Comparison of ENCODE assay signal across 24 cellular contexts in the genomic region with DNA sequence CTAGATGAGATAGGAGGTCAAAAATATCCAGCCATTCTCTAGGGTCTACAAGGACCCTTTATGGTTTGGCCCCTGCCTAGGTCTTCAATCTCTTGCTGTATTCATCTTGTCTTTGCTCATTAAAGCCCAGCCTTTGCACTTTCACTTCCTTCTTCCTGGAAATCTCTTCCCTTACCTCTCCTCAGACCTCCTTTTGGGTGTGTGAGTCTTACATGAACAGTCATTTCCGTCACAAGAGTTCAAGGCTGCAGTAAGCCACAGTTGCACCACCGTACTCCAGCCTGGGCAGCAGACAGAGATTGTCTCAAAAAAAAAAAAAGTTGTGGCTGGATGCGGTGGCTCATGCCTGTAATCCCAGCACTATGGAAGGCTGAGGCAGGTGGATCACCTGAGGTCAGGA. TPM values are rescaled to one million over a fixed set of nuclear protein-coding genes. Genes with fewer than 3 reads are reported as not detected.
DNase-seq lines count a peak whose midpoint lies in the region; TF ChIP-seq lines count a peak whose summit lies in the region.
"Had no signal": no experiment of that assay in that cellular context is flagged by ENCODE, and none has a peak within 500 bp of the region (broad histone marks: within the 10 kb centered on the region; RNA-seq: fewer than 3 reads in every experiment).

No MANE protein-coding gene starts in this region.

- H3K4me1 Mint-ChIP-seq in glutamatergic neuron (ENCODE audit: low read depth, unreplicated experiment): peaks cover under 1% of the 10 kb centered on the region
- H3K4me1 Mint-ChIP-seq in immature natural killer cell: peaks cover under 1 to 3% of the 10 kb centered on the region in 2 donors

- peaks cover 0 to 20% (median 4%) of the 10 kb centered on the region in 4 donors for H3K27me3 ChIP-seq in esophagus muscularis mucosa
- H3K27me3 ChIP-seq: uterus had no signal

- TF ChIP-seq CTCF in glutamatergic neuron (IDR thresholded peaks at IDR 0.05; ENCODE audit: partially characterized antibody, unreplicated experiment): no peak
- TF ChIP-seq CTCF in esophagus muscularis mucosa (IDR thresholded peaks at IDR 0.05): no peak

- intact Hi-C loops in esophagus muscularis mucosa (cut with DNase I): no loop called here

- H3K27ac ChIP-seq in esophagus muscularis mucosa (replicated peaks in 1 of 4): no peak overlapping the region
- H3K27ac ChIP-seq: gastrocnemius medialis, KMS-11, psoas muscle, uterus had no signal

- H3K9me3 Mint-ChIP-seq in glutamatergic neuron (ENCODE audit: unreplicated experiment): peaks cover 6% of the 10 kb centered on the region
- no peaks in the 10 kb centered on the region for H3K9me3 Mint-ChIP-seq in immature natural killer cell
- H3K9me3 Mint-ChIP-seq: CD4-positive, alpha-beta memory T cell had no signal

- H3K4me3 ChIP-seq in esophagus muscularis mucosa: no peak overlapping the region
- H3K4me3 ChIP-seq: gastrocnemius medialis, psoas muscle, uterus had no signal

- H3K36me3 Mint-ChIP-seq in glutamatergic neuron (ENCODE audit: unreplicated experiment) (no peaks in the 10 kb centered on the region), immature natural killer cell (no peaks in the 10 kb centered on the region)
- H3K36me3 Mint-ChIP-seq: CD4-positive, alpha-beta memory T cell had no signal

- H3K9me3 ChIP-seq in esophagus muscularis mucosa: no peaks in the 10 kb centered on the region
- H3K9me3 ChIP-seq: gastrocnemius medialis, psoas muscle, SK-N-SH, uterus had no signal

- H3K4me1 ChIP-seq in esophagus muscularis mucosa: peaks cover 0 to 2% (median 0%) of the 10 kb centered on the region in 4 donors
- H3K4me1 ChIP-seq: gastrocnemius medialis, psoas muscle, uterus had no signal

- no peaks in the 10 kb centered on the region for H3K36me3 ChIP-seq in esophagus muscularis mucosa
- H3K36me3 ChIP-seq: gastrocnemius medialis, uterus had no signal

- DNase-seq in AG08396 (ENCODE audit: low spot score): peak; percentile 1
- DNase-seq in H4 (ENCODE audit: low spot score): peak; percentile 18
- peak; percentile 39 for DNase-seq in RPMI7951 (ENCODE audit: low read depth)
- DNase-seq in glutamatergic neuron: no peak
- DNase-seq in NCI-H2196 treated with DMSO at 0.1 percent for 48 hours (lab: John Stamatoyannopoulos, UW; ENCODE audit: unreplicated experiment): no peak
- no peak for DNase-seq in esophagus muscularis mucosa (ENCODE audit: extremely low spot score)
- no peak for DNase-seq in RKO (ENCODE audit: low spot score)
- no peak for DNase-seq in immature natural killer cell
- DNase-seq: ACHN; activated CD4-positive, CD25-positive, alpha-beta regulatory T cell treated with anti-CD3 and anti-CD28 coated beads, Interleukin-2, amount 50 U/mL, for 72 hours; activated gamma-delta T cell; caudate nucleus; CD4-positive, alpha-beta memory T cell; erythroblast; gastrocnemius medialis; kidney glomerular epithelial cell; NCI-H1105; NCI-H526 treated with DMSO at 0.1 percent for 48 hours; psoas muscle; SK-N-SH; stimulated activated CD4-positive, alpha-beta T cell treated with anti-CD3 and anti-CD28 coated beads, Interleukin-4, amount 100 ng/mL, for 4 hours; substantia nigra; uterus had no signal

- no peak overlapping the region for H3K27ac Mint-ChIP-seq in glutamatergic neuron (ENCODE audit: unreplicated experiment)
- no peak overlapping the region for H3K27ac Mint-ChIP-seq in immature natural killer cell

- WGBS in esophagus muscularis mucosa: 85% methylated on average over 3 of the region's 3 CpGs

- H3K27me3 Mint-ChIP-seq in glutamatergic neuron (ENCODE audit: unreplicated experiment) (peaks cover 2% of the 10 kb centered on the region), immature natural killer cell (ENCODE audit: low read depth in 3 of 3) (peaks cover 0 to 15% (median 5%) of the 10 kb centered on the region in 3 donors)

- TF ChIP-seq POLR2A in esophagus muscularis mucosa (IDR thresholded peaks at IDR 0.05; ENCODE audit: low read depth): no peak

- TF ChIP-seq EP300 in esophagus muscularis mucosa (IDR thresholded peaks at IDR 0.05): no peak

- H3K4me3 Mint-ChIP-seq in glutamatergic neuron (ENCODE audit: unreplicated experiment) (peak overlapping the region; percentile 2), immature natural killer cell (no peak overlapping the region)
- H3K4me3 Mint-ChIP-seq: CD4-positive, alpha-beta memory T cell had no signal

RNA-seq across cellular contexts. Expression of gene ATP1B2, which starts 6.0 kb away (rescaled TPM):
- total RNA-seq in H4 (2014; rRNA removed; shearing (Covaris generic)): not detected in 2 replicates
- total RNA-seq in RPMI7951 (2014; rRNA removed; shearing (Covaris generic)): not detected in 2 replicates
- 11.3 TPM for total RNA-seq in glutamatergic neuron (ENCODE audit: unreplicated experiment)
- 1 to 10 TPM; 1.6 to 2.9 (median 2.2) TPM for total RNA-seq in esophagus muscularis mucosa
- not detected for polyA plus RNA-seq in immature natural killer cell
- polyA plus RNA-seq: CD4-positive, alpha-beta memory T cell had no signal

RNA-seq across cellular contexts. Expression of gene SHBG, which starts 14.8 kb away (rescaled TPM):
- total RNA-seq in H4 (2014; rRNA removed; shearing (Covaris generic)): not detected in 2 replicates
- not detected in 2 replicates for total RNA-seq in RPMI7951 (2014; rRNA removed; shearing (Covaris generic))
- total RNA-seq in glutamatergic neuron (ENCODE audit: unreplicated experiment): not detected
- total RNA-seq in esophagus muscularis mucosa: under 1 TPM in 1 of 4 donors, not detected in 3; 0.83 TPM
- not detected for polyA plus RNA-seq in immature natural killer cell
- total RNA-seq: CD4-positive, alpha-beta memory T cell; gastrocnemius medialis had no signal
- polyA plus RNA-seq: CD4-positive, alpha-beta memory T cell had no signal

RNA-seq across cellular contexts. Expression of gene SAT2, which starts 17.1 kb away (rescaled TPM):
- 39.6 and 45.6 TPM in 2 replicates for total RNA-seq in H4 (2014; rRNA removed; shearing (Covaris generic))
- 17.4 and 31.2 TPM in 2 replicates for total RNA-seq in RPMI7951 (2014; rRNA removed; shearing (Covaris generic))
- 97.3 TPM for total RNA-seq in glutamatergic neuron (ENCODE audit: unreplicated experiment)
- total RNA-seq in esophagus muscularis mucosa: 10 to 100 TPM; 54.0 to 71.4 (median 64.2) TPM
- polyA plus RNA-seq in immature natural killer cell: 10 to 100 TPM; 33.9 to 39.1 (median 35.4) TPM

RNA-seq across cellular contexts. Expression of gene FXR2, which starts 30.1 kb away (rescaled TPM):
- total RNA-seq in H4 (2014; rRNA removed; shearing (Covaris generic)): 11.4 and 16.5 TPM in 2 replicates
- 20.3 and 25.2 TPM in 2 replicates for total RNA-seq in RPMI7951 (2014; rRNA removed; shearing (Covaris generic))
- 108 TPM for total RNA-seq in glutamatergic neuron (ENCODE audit: unreplicated experiment)
- 10 to 100 TPM; 38.2 to 65.8 (median 50.2) TPM for total RNA-seq in esophagus muscularis mucosa
- polyA plus RNA-seq in immature natural killer cell: 10 to 100 TPM in 2 of 3 donors, 1 to 10 TPM in 1; 8.3 to 25.1 (median 10.4) TPM

RNA-seq across cellular contexts. Expression of gene TP53, which starts 42.5 kb away (rescaled TPM):
- 35.9 and 43.7 TPM in 2 replicates for total RNA-seq in H4 (2014; rRNA removed; shearing (Covaris generic))
- 2.5 and 4.1 TPM in 2 replicates for total RNA-seq in RPMI7951 (2014; rRNA removed; shearing (Covaris generic))
- 38.2 TPM for total RNA-seq in glutamatergic neuron (ENCODE audit: unreplicated experiment)
- total RNA-seq in esophagus muscularis mucosa: 10 to 100 TPM; 14.9 to 18.3 (median 16.1) TPM
- 10 to 100 TPM; 17.0 to 39.7 (median 18.7) TPM for polyA plus RNA-seq in immature natural killer cell

Comparison
In these comparisons a context has a peak if more than half of its experiments do, and no peak if none do; other contexts are left out.
1. DNase-seq: peak in AG08396 (single experiment), H4 (single experiment) and RPMI7951 (single experiment); none in glutamatergic neuron (single experiment), NCI-H2196 treated with DMSO at 0.1 percent for 48 hours (single experiment), esophagus muscularis mucosa (single experiment), RKO (single experiment) and immature natural killer cell (0 of 3).